23 cellular contexts compared by ENCODE assay signal in genomic region chr3:8313591-8314298, GRCh38.
"Had no signal": no experiment of that assay in that cellular context is flagged by ENCODE, and none has a peak within 500 bp of the region (broad histone marks: within the 10 kb centered on the region; RNA-seq: fewer than 3 reads in every experiment).

No MANE protein-coding gene starts in this region.

- H3K4me3 ChIP-seq: breast epithelium, gastrocnemius medialis, spleen, transverse colon had no signal

- H3K4me1 ChIP-seq: breast epithelium, gastrocnemius medialis, parathyroid adenoma, spleen, transverse colon had no signal

- H3K36me3 ChIP-seq: breast epithelium, gastrocnemius medialis, spleen, transverse colon had no signal

- ATAC-seq: activated CD4-positive, alpha-beta T cell treated with anti-CD3 and anti-CD28 coated beads for 36 hours; activated CD8-positive, alpha-beta memory T cell treated with anti-CD3 and anti-CD28 coated beads, Interleukin-2, amount 10 ng/mL, durations not matched to agents 7 days and 5 days; activated CD8-positive, alpha-beta T cell treated with anti-CD3 and anti-CD28 coated beads, Interleukin-2, amount 10 ng/mL, durations not matched to agents 7 days and 5 days; activated naive CD4-positive, alpha-beta T cell treated with anti-CD3 and anti-CD28 coated beads, Interleukin-2, amount 50 U/mL, for 72 hours; activated T-cell treated with anti-CD3 and anti-CD28 coated beads, Interleukin-2, amount 50 U/mL, for 72 hours; gastrocnemius medialis; left ventricle myocardium superior; naive thymus-derived CD4-positive, alpha-beta T cell; right cardiac atrium had no signal

- H3K9me3 ChIP-seq: breast epithelium had no signal

- DNase-seq: activated CD4-positive, alpha-beta T cell treated with anti-CD3 and anti-CD28 coated beads for 36 hours; activated CD4-positive, CD25-positive, alpha-beta regulatory T cell; activated CD8-positive, alpha-beta memory T cell treated with anti-CD3 and anti-CD28 coated beads, Interleukin-2, amount 10 ng/mL, durations not matched to agents 7 days and 5 days; activated CD8-positive, alpha-beta T cell treated with anti-CD3 and anti-CD28 coated beads, Interleukin-2, amount 10 ng/mL, durations not matched to agents 7 days and 5 days; activated naive CD4-positive, alpha-beta T cell; activated T-cell treated with anti-CD3 and anti-CD28 coated beads for 4 hours; activated T-cell treated with anti-CD3 and anti-CD28 coated beads, Interleukin-2, amount 50 U/mL, for 72 hours; dermis blood vessel endothelial cell; effector CD4-positive, alpha-beta T cell; gastrocnemius medialis; glutamatergic neuron; islet precursor cell; left ventricle myocardium superior; naive thymus-derived CD4-positive, alpha-beta T cell; nucleus accumbens; right cardiac atrium; spleen; stimulated activated naive CD4-positive, alpha-beta T cell; T-helper 1 cell; transverse colon had no signal

- H3K79me2 ChIP-seq: parathyroid adenoma had no signal

- H3K9ac ChIP-seq: parathyroid adenoma had no signal

- H3K27me3 ChIP-seq: breast epithelium, gastrocnemius medialis, spleen, transverse colon had no signal

- H3K27ac ChIP-seq: breast epithelium, gastrocnemius medialis, parathyroid adenoma, spleen, transverse colon had no signal
